16 cellular contexts compared by ENCODE assay signal in the genomic region with DNA sequence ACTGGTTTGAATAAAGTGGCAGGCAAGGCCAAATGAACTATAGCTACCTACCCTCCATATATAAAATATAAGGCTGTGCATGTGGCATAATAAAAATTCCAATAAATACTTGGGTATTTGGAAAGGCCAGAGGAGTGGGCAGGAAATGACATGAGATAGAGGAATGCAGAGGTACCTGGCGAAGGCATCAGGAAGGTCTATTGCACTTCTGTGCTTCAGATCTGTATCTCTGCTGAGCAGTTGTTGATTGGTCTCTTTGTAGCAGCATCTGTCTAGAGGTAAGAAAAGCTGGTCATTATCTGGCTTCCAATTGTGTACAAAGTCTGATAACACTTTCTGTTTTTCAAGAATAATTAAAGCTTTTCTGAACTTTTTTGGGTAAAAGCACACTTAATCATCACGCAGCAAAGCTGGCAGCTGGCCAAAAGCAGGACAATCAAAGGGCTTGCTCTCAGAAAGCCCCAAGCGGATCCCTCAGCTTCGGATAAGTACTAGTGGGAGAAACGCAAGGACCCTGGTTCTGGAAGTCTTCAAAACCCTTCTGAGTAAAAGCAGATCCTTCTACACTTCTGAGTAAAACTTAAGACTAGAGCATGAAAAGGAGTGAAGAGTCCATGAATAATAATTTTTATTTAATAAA.
A peak's percentile ranks its signal among the peaks of the same experiment; 100 is the strongest.
DNase-seq lines count a peak whose midpoint lies in the region; ATAC-seq and TF ChIP-seq lines count a peak whose summit lies in the region.
"Had no signal": no experiment of that assay in that cellular context is flagged by ENCODE, and none has a peak within 500 bp of the region (broad histone marks: within the 10 kb centered on the region; RNA-seq: fewer than 3 reads in every experiment).

No MANE protein-coding gene starts in this region.

- ATAC-seq in heart right ventricle: no peak
- ATAC-seq: left lung had no signal

- TF ChIP-seq CTCF in adrenal gland (IDR thresholded peaks at IDR 0.05): no peak
- TF ChIP-seq CTCF in heart right ventricle (IDR thresholded peaks at IDR 0.05): no peak

- intact Hi-C loops in adrenal gland (cut with DNase I): no loop called here
- intact Hi-C loops in heart right ventricle (cut with DNase I): loop anchor here in 1 of 10 donors (10.0 kb wide), 2 partner anchors 46 to 126 kb away; no protein-coding TSS in a partner anchor

- H3K27me3 ChIP-seq in adrenal gland (no peaks in the 10 kb centered on the region), heart right ventricle (peaks cover 0 to 4% (median 0%) of the 10 kb centered on the region in 7 donors)
- H3K27me3 ChIP-seq: brain microvascular endothelial cell, left lung had no signal

- H3K9me3 ChIP-seq in adrenal gland (replicated peaks in 1 of 3): no peaks in the 10 kb centered on the region
- no peaks in the 10 kb centered on the region for H3K9me3 ChIP-seq in heart right ventricle
- H3K9me3 ChIP-seq: left lung had no signal

- DNase-seq in M059J (ENCODE audit: low read depth): peak; percentile 45
- DNase-seq in adrenal gland: peak in 4 of 7 donors; percentile 10 to 35 (median 26)
- DNase-seq in heart right ventricle: peak; percentile 14 to 25
- DNase-seq in pulmonary artery endothelial cell (ENCODE audit: low read depth, low spot score): peak; percentile 30
- no peak for DNase-seq in stimulated activated naive CD4-positive, alpha-beta T cell (lab: John Stamatoyannopoulos, UW)
- no peak for DNase-seq in AG08396 (ENCODE audit: low spot score)
- no peak for DNase-seq in OCI-M2 (lab: John Stamatoyannopoulos, UW; ENCODE audit: unreplicated experiment)
- DNase-seq: activated CD8-positive, alpha-beta memory T cell treated with anti-CD3 and anti-CD28 coated beads for 24 hours; activated effector memory CD4-positive, alpha-beta T cell treated with anti-CD3 and anti-CD28 coated beads, Interleukin-2, amount 50 U/mL, for 16 hours; KG1; left lung; NCI-H1694 treated with DMSO at 0.1 percent for 48 hours; nephron progenitor cell; stimulated activated CD4-positive, alpha-beta T cell treated with anti-CD3 and anti-CD28 coated beads, Interleukin-4, amount 100 ng/mL, for 24 hours had no signal

- H3K36me3 ChIP-seq in adrenal gland (replicated peaks in 1 of 2) (no peaks in the 10 kb centered on the region), heart right ventricle (no peaks in the 10 kb centered on the region)
- H3K36me3 ChIP-seq: brain microvascular endothelial cell, left lung had no signal

- H3K27ac ChIP-seq in adrenal gland (no peak overlapping the region), heart right ventricle (peak overlapping the region in 1 of 10 donors; percentile 9)
- H3K27ac ChIP-seq: brain microvascular endothelial cell, left lung, SK-N-MC had no signal

- H3K4me3 ChIP-seq in adrenal gland (no peak overlapping the region), heart right ventricle (no peak overlapping the region)
- H3K4me3 ChIP-seq: left lung, SK-N-MC had no signal

- no peak for TF ChIP-seq POLR2A in adrenal gland (IDR thresholded peaks at IDR 0.05)

- 32 to 48% (median 40%) methylated on average over 5 of the region's 5 CpGs for WGBS in adrenal gland, 4 donors
- WGBS in heart right ventricle, 2 donors: 14 to 17% methylated on average over 5 of the region's 5 CpGs

- no peaks in the 10 kb centered on the region for H3K4me1 ChIP-seq in adrenal gland (replicated peaks in 1 of 2)
- peaks cover 0 to 17% (median 0%) of the 10 kb centered on the region in 9 donors for H3K4me1 ChIP-seq in heart right ventricle
- H3K4me1 ChIP-seq: left lung had no signal

Comparison
In these comparisons a context has a peak if more than half of its experiments do, and no peak if none do; other contexts are left out.
1. DNase-seq: peak in M059J (single experiment), adrenal gland (4 of 7), heart right ventricle (2 of 2) and pulmonary artery endothelial cell (single experiment); none in stimulated activated naive CD4-positive, alpha-beta T cell (0 of 6), AG08396 (single experiment) and OCI-M2 (single experiment).